Comparison of ENCODE assay signal across 8 cellular contexts in the genomic region with DNA sequence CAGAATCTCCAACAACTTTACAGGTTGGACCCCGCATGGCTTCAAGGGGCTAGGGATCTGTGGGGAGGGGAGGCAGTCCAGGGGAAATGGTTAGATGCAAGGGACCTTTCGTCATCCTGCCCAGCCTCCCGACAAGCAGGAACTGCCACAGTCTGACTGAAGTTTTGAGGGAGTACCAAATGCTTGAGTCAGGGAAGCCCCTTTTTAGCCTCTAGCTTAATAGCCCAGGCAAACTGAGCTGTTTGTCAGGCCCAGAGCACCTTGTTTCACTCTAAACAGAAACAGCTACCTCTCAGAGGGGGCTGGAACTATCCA. TPM values are rescaled to one million over a fixed set of nuclear protein-coding genes. Genes with fewer than 3 reads are reported as not detected.
DNase-seq lines count a peak whose midpoint lies in the region; ATAC-seq and TF ChIP-seq lines count a peak whose summit lies in the region.

No MANE protein-coding gene starts in this region.

- H3K9me3 ChIP-seq in HAP-1 (no peaks in the 10 kb centered on the region), right atrium auricular region (no peaks in the 10 kb centered on the region), spleen (no peaks in the 10 kb centered on the region)

- DNase-seq in AG04449 (ENCODE audit: low read depth, low spot score) (no peak), HAP-1 (ENCODE audit: low spot score in 2 of 2) (peak in 1 of 2 experiments; percentile 23), activated B cell treated with CpG ODN at 0.5 μM for 24 hours (no peak), right atrium auricular region (ENCODE audit: low spot score) (no peak), spleen (no peak), foreskin melanocyte (no peak), NCI-H2171 (lab: John Stamatoyannopoulos, UW) (no peak), NCI-H1105 (lab: John Stamatoyannopoulos, UW) (no peak)

- ATAC-seq in activated B cell treated with CpG ODN at 0.5 μM for 24 hours (ENCODE audit: low read depth), result peak; percentile 3

- H3K9me3 Mint-ChIP-seq in activated B cell treated with CpG ODN at 0.5 μM for 24 hours, result no peaks in the 10 kb centered on the region

- H3K4me3 Mint-ChIP-seq in activated B cell treated with CpG ODN at 0.5 μM for 24 hours, result peak overlapping the region; percentile 98

- POLR2A ChIA-PET in AG04449 (lab: Yijun Ruan, JAX) (interaction anchor here (1.1 to 1.7 kb wide), 3 partner anchors 45 to 211 kb away, joined by 3 to 7 read pairs (median 5); partner anchors contain the start of gene SOAT1), activated B cell treated with CpG ODN at 0.5 μM for 24 hours (lab: Charles Lee) (interaction anchor here (0.7 to 4.6 kb wide), 9 partner anchors 10 to 287 kb away, joined by 3 to 23 read pairs (median 7); partner anchors contain the start of genes AXDND1 and SOAT1)

- H3K36me3 ChIP-seq in HAP-1 (replicated peaks), result peaks cover 11% of the 10 kb centered on the region
- H3K36me3 ChIP-seq in right atrium auricular region, result peaks cover 14% of the 10 kb centered on the region
- peaks cover 0 to 35% (median 17%) of the 10 kb centered on the region in 6 donors for H3K36me3 ChIP-seq in spleen

- 0 to 6% (median 2%) methylated on average over 2 to 3 of the region's 3 CpGs for WGBS in spleen, 5 donors

- in situ Hi-C loops in HAP-1 (cut with MboI; ENCODE audit: low sequenced_read_pairs), result loop anchor here (5.0 kb wide), 1 partner anchor 284 kb away; the partner anchor contains the start of gene AXDND1

- H3K27ac ChIP-seq in right atrium auricular region, result peak overlapping the region; percentile 86 to 90
- H3K27ac ChIP-seq in spleen, result peak overlapping the region; percentile 6 to 94 (median 91)

- H3K27ac Mint-ChIP-seq in activated B cell treated with CpG ODN at 0.5 μM for 24 hours, result peak overlapping the region; percentile 96

- CTCF ChIA-PET in AG04449 (lab: Yijun Ruan, JAX), result interaction anchor here (1.7 to 2.0 kb wide), 2 partner anchors 110 to 550 kb away, joined by 5 to 6 read pairs; no protein-coding TSS in a partner anchor
- CTCF ChIA-PET in activated B cell treated with CpG ODN at 0.5 μM for 24 hours (lab: Charles Lee), result interaction anchor here (1.0 to 1.7 kb wide), 3 partner anchors 38 to 286 kb away, joined by 3 to 6 read pairs (median 4); no protein-coding TSS in a partner anchor

- no peaks in the 10 kb centered on the region for H3K27me3 Mint-ChIP-seq in activated B cell treated with CpG ODN at 0.5 μM for 24 hours

- peak overlapping the region; percentile 86 for H3K4me3 ChIP-seq in AG04449 (ENCODE audit: low read depth, low read length)
- H3K4me3 ChIP-seq in HAP-1, result peak overlapping the region; percentile 73
- peak overlapping the region; percentile 83 to 89 for H3K4me3 ChIP-seq in right atrium auricular region
- H3K4me3 ChIP-seq in spleen, result peak overlapping the region; percentile 83 to 97 (median 88)

- H3K4me1 Mint-ChIP-seq in activated B cell treated with CpG ODN at 0.5 μM for 24 hours, result peaks cover 54% of the 10 kb centered on the region

- TF ChIP-seq POLR2A in spleen (IDR thresholded peaks at IDR 0.05), result no peak

- peaks cover 12% of the 10 kb centered on the region for H3K4me1 ChIP-seq in HAP-1
- H3K4me1 ChIP-seq in right atrium auricular region, result peaks cover 0 to 20% of the 10 kb centered on the region in 2 donors
- H3K4me1 ChIP-seq in spleen, result peaks cover 14 to 72% (median 43%) of the 10 kb centered on the region in 6 donors

- TF ChIP-seq CTCF in AG04449 (IDR thresholded peaks at IDR 0.05; ENCODE audit: insufficient read depth, low read length, missing control alignments) (no peak), activated B cell treated with CpG ODN at 0.5 μM for 24 hours (IDR thresholded peaks at IDR 0.05) (no peak), right atrium auricular region (IDR thresholded peaks at IDR 0.05) (no peak), spleen (IDR thresholded peaks at IDR 0.05 in 8 of 11, conservative IDR thresholded peaks at IDR 0.05 in 3 of 11) (no peak)

- intact Hi-C loops in activated B cell treated with CpG ODN at 0.5 μM for 24 hours (cut with micrococcal nuclease), result loop anchor here (1.0 to 5.0 kb wide), 3 partner anchors 46 to 799 kb away; partner anchors contain the start of genes RALGPS2 and TOR1AIP1
- intact Hi-C loops in spleen (cut with DNase I; ENCODE audit: low total_unique reads), result loop anchor here (2.0 kb wide), 1 partner anchor 284 kb away; no protein-coding TSS in a partner anchor

- H3K36me3 Mint-ChIP-seq in activated B cell treated with CpG ODN at 0.5 μM for 24 hours (ENCODE audit: low read depth), result peaks cover 40% of the 10 kb centered on the region

- H3K27me3 ChIP-seq in HAP-1 (ENCODE audit: low read depth), result no peaks in the 10 kb centered on the region
- no peaks in the 10 kb centered on the region for H3K27me3 ChIP-seq in right atrium auricular region
- H3K27me3 ChIP-seq in spleen (replicated peaks in 1 of 7), result no peaks in the 10 kb centered on the region

RNA-seq across cellular contexts. Expression of gene TOR3A, which starts 1.1 kb away (rescaled TPM):
- total RNA-seq in activated B cell treated with CpG ODN at 0.5 μM for 24 hours, result 59.5 and 60.8 TPM in 2 replicates
- total RNA-seq in right atrium auricular region, result 10 to 100 TPM; 14.3 to 19.7 TPM
- 10 to 100 TPM; 38.5 to 51.7 (median 42.1) TPM for total RNA-seq in spleen
- 10 to 100 TPM; 27.9 to 42.2 (median 41.0) TPM for polyA plus RNA-seq in spleen

RNA-seq across cellular contexts. Expression of gene FAM20B, which starts 57.3 kb away (rescaled TPM):
- total RNA-seq in activated B cell treated with CpG ODN at 0.5 μM for 24 hours (26.3 and 27.5 TPM in 2 replicates), right atrium auricular region (10 to 100 TPM; 37.8 to 39.0 TPM), spleen (10 to 100 TPM; 23.6 to 38.0 (median 33.7) TPM)
- polyA plus RNA-seq in spleen, result 1 to 10 TPM; 5.8 to 9.3 (median 6.8) TPM
